Comparison of ENCODE assay signal across 9 cellular contexts in the genomic region with DNA sequence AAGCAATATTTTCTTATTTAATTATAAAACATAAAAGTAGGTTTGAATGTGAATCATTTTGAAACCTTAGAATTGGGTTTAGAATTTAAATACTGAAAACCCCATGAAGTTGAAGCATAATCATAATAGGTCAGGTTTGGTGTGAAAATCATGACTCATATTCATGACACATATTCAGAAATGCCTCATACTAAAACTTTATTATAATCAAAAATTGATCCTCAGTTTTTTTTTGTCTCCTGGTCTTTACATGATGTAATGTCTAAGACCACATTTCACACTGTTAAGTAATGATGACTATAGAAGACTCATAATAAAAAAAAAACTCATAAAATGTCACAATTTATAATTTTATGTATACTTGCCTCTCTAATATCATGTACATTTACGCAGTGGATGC.
DNase-seq lines count a peak whose midpoint lies in the region; ATAC-seq and TF ChIP-seq lines count a peak whose summit lies in the region.
"Had no signal": no experiment of that assay in that cellular context is flagged by ENCODE, and none has a peak within 500 bp of the region (broad histone marks: within the 10 kb centered on the region; RNA-seq: fewer than 3 reads in every experiment).

No MANE protein-coding gene starts in this region.

- peaks cover 4% of the 10 kb centered on the region for H3K36me3 Mint-ChIP-seq in activated T-cell treated with anti-CD3 and anti-CD28 coated beads, Interleukin-2, amount 50 U/mL, for 4 hours (ENCODE audit: insufficient read depth)
- no peaks in the 10 kb centered on the region for H3K36me3 Mint-ChIP-seq in stimulated activated memory B cell treated with anti-CD40 and anti-IgM and Interleukin-4, amounts not matched to agents 10 μg/mL and 1 μg/mL and 100 μg/mL, for 72 hours
- peaks cover 4% of the 10 kb centered on the region for H3K36me3 Mint-ChIP-seq in Calu3 (ENCODE audit: insufficient read depth, unreplicated experiment)

- H3K79me2 ChIP-seq in OCI-LY7 (ENCODE audit: insufficient read depth, low read depth, low read length), result peaks cover 72% of the 10 kb centered on the region

- H3K4me1 Mint-ChIP-seq in activated T-cell treated with anti-CD3 and anti-CD28 coated beads, Interleukin-2, amount 50 U/mL, for 4 hours (ENCODE audit: low read depth), result peaks cover 75% of the 10 kb centered on the region
- H3K4me1 Mint-ChIP-seq in stimulated activated memory B cell treated with anti-CD40 and anti-IgM and Interleukin-4, amounts not matched to agents 10 μg/mL and 1 μg/mL and 100 μg/mL, for 72 hours, result peaks cover 66% of the 10 kb centered on the region
- H3K4me1 Mint-ChIP-seq in Calu3 (ENCODE audit: low read depth, unreplicated experiment), result peaks cover 39% of the 10 kb centered on the region

- H2AFZ ChIP-seq in OCI-LY7 (ENCODE audit: low read length), result no peak overlapping the region

- H3K9me3 ChIP-seq in OCI-LY7 (ENCODE audit: low read length), result no peaks in the 10 kb centered on the region
- H3K9me3 ChIP-seq in gastroesophageal sphincter, result no peaks in the 10 kb centered on the region
- H3K9me3 ChIP-seq: sigmoid colon had no signal

- TF ChIP-seq EP300 in gastroesophageal sphincter (IDR thresholded peaks at IDR 0.05), result no peak

- TF ChIP-seq CTCF in OCI-LY7 (conservative IDR thresholded peaks at IDR 0.05; ENCODE audit: low read length), result no peak
- TF ChIP-seq CTCF in Calu3 (IDR thresholded peaks at IDR 0.05; ENCODE audit: unreplicated experiment), result no peak
- TF ChIP-seq CTCF in gastroesophageal sphincter (IDR thresholded peaks at IDR 0.05), result no peak

- POLR2A ChIA-PET in OCI-LY7 (lab: Charles Lee), result interaction anchor here (8.3 kb wide), 1 partner anchor 18 kb away, joined by 54 read pairs; no protein-coding TSS in a partner anchor

- H3K4me2 ChIP-seq in OCI-LY7 (ENCODE audit: low read length), result no peak overlapping the region

- H3K9me2 ChIP-seq in OCI-LY7 (ENCODE audit: insufficient read depth, low read length), result no peaks in the 10 kb centered on the region

- BruUV-seq in OCI-LY7 (replicated peaks; lab: Mats Ljungman, UMichigan) (no TSS peak), Calu3 (replicated peaks; lab: Mats Ljungman, UMichigan) (no TSS peak)

- no peaks in the 10 kb centered on the region for H3K9me3 Mint-ChIP-seq in activated T-cell treated with anti-CD3 and anti-CD28 coated beads, Interleukin-2, amount 50 U/mL, for 4 hours
- no peaks in the 10 kb centered on the region for H3K9me3 Mint-ChIP-seq in stimulated activated memory B cell treated with anti-CD40 and anti-IgM and Interleukin-4, amounts not matched to agents 10 μg/mL and 1 μg/mL and 100 μg/mL, for 72 hours
- no peaks in the 10 kb centered on the region for H3K9me3 Mint-ChIP-seq in Calu3 (ENCODE audit: low read depth, unreplicated experiment)

- peak overlapping the region; percentile 92 for H3K27ac Mint-ChIP-seq in stimulated activated memory B cell treated with anti-CD40 and anti-IgM and Interleukin-4, amounts not matched to agents 10 μg/mL and 1 μg/mL and 100 μg/mL, for 72 hours
- H3K27ac Mint-ChIP-seq in Calu3 (ENCODE audit: unreplicated experiment), result no peak overlapping the region

- WGBS in gastroesophageal sphincter (ENCODE audit: low coverage in 1 of 2), 2 donors, result 92 to 100% methylated on average over 1 of the region's 1 CpG

- CTCF ChIA-PET in OCI-LY7 (lab: Charles Lee; ENCODE audit: unreplicated experiment), result no interaction called here
- CTCF ChIA-PET in Calu3 (lab: Charles Lee), result no interaction called here

- peaks cover 5% of the 10 kb centered on the region; the same call in 1 of the 2 replicates for H4K20me1 ChIP-seq in OCI-LY7 (ENCODE audit: insufficient read depth, low read length)

- intact Hi-C loops in OCI-LY7 (cut with micrococcal nuclease; ENCODE audit: unreplicated experiment), result loop anchor here (5.0 to 10.0 kb wide), 2 partner anchors 119 to 262 kb away; no protein-coding TSS in a partner anchor
- intact Hi-C loops in Calu3 (cut with micrococcal nuclease; ENCODE audit: unreplicated experiment), result loop anchor here (5.0 to 10.0 kb wide), 3 partner anchors 62 to 261 kb away; no protein-coding TSS in a partner anchor

- H3K4me1 ChIP-seq in OCI-LY7 (ENCODE audit: insufficient read depth, low read length, poor library complexity, severe bottlenecking) (peaks cover 83% of the 10 kb centered on the region), gastroesophageal sphincter (peaks cover 19 to 72% (median 21%) of the 10 kb centered on the region in 3 donors)

- no peaks in the 10 kb centered on the region for H3K36me3 ChIP-seq in OCI-LY7 (ENCODE audit: insufficient read depth, low read length)
- H3K36me3 ChIP-seq in gastroesophageal sphincter, result no peaks in the 10 kb centered on the region
- H3K36me3 ChIP-seq: sigmoid colon had no signal

- no peak overlapping the region for H3K4me3 Mint-ChIP-seq in activated T-cell treated with anti-CD3 and anti-CD28 coated beads, Interleukin-2, amount 50 U/mL, for 4 hours
- no peak overlapping the region for H3K4me3 Mint-ChIP-seq in stimulated activated memory B cell treated with anti-CD40 and anti-IgM and Interleukin-4, amounts not matched to agents 10 μg/mL and 1 μg/mL and 100 μg/mL, for 72 hours
- H3K4me3 Mint-ChIP-seq in Calu3 (ENCODE audit: low read depth, unreplicated experiment), result no peak overlapping the region

- peak; percentile 39 to 49 for ATAC-seq in activated T-cell treated with anti-CD3 and anti-CD28 coated beads, Interleukin-2, amount 50 U/mL, for 4 hours
- ATAC-seq in HG02938 (IDR thresholded peaks at IDR 0.05; ENCODE audit: unreplicated experiment), result peak; percentile 47
- ATAC-seq in stimulated activated memory B cell treated with anti-CD40 and anti-IgM and Interleukin-4, amounts not matched to agents 10 μg/mL and 1 μg/mL and 100 μg/mL, for 72 hours, result peak; percentile 38
- ATAC-seq in gastroesophageal sphincter, result no peak

- peak overlapping the region; percentile 90 for H3K27ac ChIP-seq in OCI-LY7 (ENCODE audit: low read depth, low read length, poor library complexity, severe bottlenecking)
- no peak overlapping the region for H3K27ac ChIP-seq in gastroesophageal sphincter
- H3K27ac ChIP-seq: sigmoid colon had no signal

- no peaks in the 10 kb centered on the region for H3K27me3 Mint-ChIP-seq in activated T-cell treated with anti-CD3 and anti-CD28 coated beads, Interleukin-2, amount 50 U/mL, for 4 hours (ENCODE audit: low read depth)
- H3K27me3 Mint-ChIP-seq in stimulated activated memory B cell treated with anti-CD40 and anti-IgM and Interleukin-4, amounts not matched to agents 10 μg/mL and 1 μg/mL and 100 μg/mL, for 72 hours, result no peaks in the 10 kb centered on the region
- no peaks in the 10 kb centered on the region for H3K27me3 Mint-ChIP-seq in Calu3 (ENCODE audit: unreplicated experiment)

- DNase-seq in activated T-cell treated with anti-CD3 and anti-CD28 coated beads, Interleukin-2, amount 50 U/mL, for 4 hours, result no peak
- DNase-seq in activated T-cell treated with anti-CD3 and anti-CD28 coated beads, Interleukin-2, amount 50 U/mL, for 1 hour, result no peak
- DNase-seq in OCI-LY7 (ENCODE audit: low spot score), result no peak
- DNase-seq in Calu3, result no peak
- no peak for DNase-seq in NCI-H446 (lab: John Stamatoyannopoulos, UW)
- DNase-seq: sigmoid colon had no signal

- H3K27me3 ChIP-seq in gastroesophageal sphincter, result no peaks in the 10 kb centered on the region
- H3K27me3 ChIP-seq: sigmoid colon had no signal

- H3K4me3 ChIP-seq in OCI-LY7 (ENCODE audit: low read depth, low read length, poor library complexity, severe bottlenecking) (no peak overlapping the region), gastroesophageal sphincter (no peak overlapping the region)
- H3K4me3 ChIP-seq: sigmoid colon had no signal

- TF ChIP-seq POLR2A in gastroesophageal sphincter (IDR thresholded peaks at IDR 0.05), result no peak
